Comparison of ENCODE assay signal across 30 cellular contexts in the genomic region with DNA sequence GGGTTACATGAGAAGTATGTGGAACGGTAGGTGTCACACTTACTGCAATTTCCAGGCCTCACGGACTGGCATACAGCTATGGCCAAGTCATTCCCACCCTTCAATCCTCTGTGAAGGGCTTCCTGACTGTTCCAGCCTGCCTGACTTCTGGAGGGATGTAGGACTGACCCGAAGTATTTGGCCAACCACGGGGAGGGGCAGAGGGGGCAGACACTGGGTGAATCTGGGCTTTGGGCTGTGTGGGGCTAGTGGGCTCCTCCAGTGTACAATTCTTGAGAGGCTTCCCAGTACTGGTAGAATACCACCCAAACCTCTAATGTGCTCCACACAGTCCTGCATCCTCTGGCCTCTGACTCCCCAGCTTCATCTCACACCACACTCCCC.
"Had no signal": no experiment of that assay in that cellular context is flagged by ENCODE, and none has a peak within 500 bp of the region (broad histone marks: within the 10 kb centered on the region; RNA-seq: fewer than 3 reads in every experiment).

No MANE protein-coding gene starts in this region.

- ATAC-seq: activated CD8-positive, alpha-beta T cell treated with anti-CD3 and anti-CD28 coated beads for 36 hours; activated naive CD4-positive, alpha-beta T cell treated with anti-CD3 and anti-CD28 coated beads, Interleukin-2, amount 50 U/mL, for 72 hours; activated T-cell treated with anti-CD3 and anti-CD28 coated beads, Interleukin-2, amount 50 U/mL, for 4 hours; activated T-cell treated with anti-CD3 and anti-CD28 coated beads, Interleukin-2, amount 50 U/mL, for 72 hours; activated T-helper 17 cell treated with anti-CD3 and anti-CD28 coated beads, Interleukin-2, amount 50 U/mL, for 72 hours had no signal

- DNase-seq: activated B cell treated with CpG ODN at 0.5 μM for 24 hours; activated CD4-positive, alpha-beta memory T cell treated with anti-CD3 and anti-CD28 coated beads for 36 hours; activated CD4-positive, alpha-beta T cell treated with anti-CD3 and anti-CD28 coated beads for 4 hours; activated CD4-positive, alpha-beta T cell treated with anti-CD3 and anti-CD28 coated beads, Interleukin-2, amount 50 U/mL, for 1 hour; activated CD4-positive, alpha-beta T cell treated with anti-CD3 and anti-CD28 coated beads, Interleukin-2, amount 50 U/mL, for 4 hours; activated CD4-positive, CD25-positive, alpha-beta regulatory T cell treated with anti-CD3 and anti-CD28 coated beads, Interleukin-2, amount 50 U/mL, for 72 hours; activated CD8-positive, alpha-beta memory T cell treated with anti-CD3 and anti-CD28 coated beads, Interleukin-2, amount 50 U/mL, for 4 hours; activated CD8-positive, alpha-beta T cell treated with anti-CD3 and anti-CD28 coated beads for 36 hours; activated effector memory CD4-positive, alpha-beta T cell treated with anti-CD3 and anti-CD28 coated beads, Interleukin-2, amount 50 U/mL, for 16 hours; activated gamma-delta T cell treated with Interleukin-2 at 50 U/mL for 16 hours; activated naive CD4-positive, alpha-beta T cell; activated naive CD4-positive, alpha-beta T cell treated with anti-CD3 and anti-CD28 coated beads for 36 hours; activated naive CD4-positive, alpha-beta T cell treated with anti-CD3 and anti-CD28 coated beads, Interleukin-2, amount 50 U/mL, for 16 hours; activated naive CD8-positive, alpha-beta T cell treated with anti-CD3 and anti-CD28 coated beads for 36 hours; activated T-cell treated with anti-CD3 and anti-CD28 coated beads for 4 hours; activated T-cell treated with anti-CD3 and anti-CD28 coated beads, Interleukin-2, amount 50 U/mL, for 1 hour; activated T-cell treated with anti-CD3 and anti-CD28 coated beads, Interleukin-2, amount 50 U/mL, for 4 hours; activated T-cell treated with anti-CD3 and anti-CD28 coated beads, Interleukin-2, amount 50 U/mL, for 72 hours; adrenal gland; amniotic stem cell; anterior cingulate cortex; central memory CD4-positive, alpha-beta T cell; T-helper 1 cell; T-helper 2 cell; T-helper 9 cell had no signal

- H3K27ac ChIP-seq: adrenal gland, ascending aorta, cardiac muscle cell, VCaP had no signal
